20 cellular contexts compared by ENCODE assay signal in genomic region chr2:11491348-11491930, GRCh38. TPM values are rescaled to one million over a fixed set of nuclear protein-coding genes. Genes with fewer than 3 reads are reported as not detected.
DNase-seq lines count a peak whose midpoint lies in the region; TF ChIP-seq lines count a peak whose summit lies in the region.
"Had no signal": no experiment of that assay in that cellular context is flagged by ENCODE, and none has a peak within 500 bp of the region (broad histone marks: within the 10 kb centered on the region; RNA-seq: fewer than 3 reads in every experiment).

No MANE protein-coding gene starts in this region.

- no CpG with 5 or more reads among the region's 3 CpGs for WGBS in neuronal stem cell (ENCODE audit: extremely low coverage in 2 of 2, insufficient read length in 2 of 2, insufficient replicate concordance in 1 of 2), 2 donors

- H2BK5ac ChIP-seq in neuronal stem cell (ENCODE audit: low read length): no peak overlapping the region

- no peak overlapping the region for H4K8ac ChIP-seq in neuronal stem cell (ENCODE audit: low read depth, low read length)

- no peaks in the 10 kb centered on the region for H4K20me1 ChIP-seq in KMS-11 (ENCODE audit: insufficient read depth)
- H4K20me1 ChIP-seq: BLaER1 had no signal

- peak overlapping the region; percentile 19 for H3K4me2 ChIP-seq in KMS-11
- no peak overlapping the region for H3K4me2 ChIP-seq in neuronal stem cell (ENCODE audit: insufficient read depth, low read length, poor library complexity, severe bottlenecking)
- H3K4me2 ChIP-seq: BLaER1, SK-N-SH had no signal

- H3K79me1 ChIP-seq in neuronal stem cell (ENCODE audit: low read depth, low read length): peaks cover 9% of the 10 kb centered on the region

- H3K27ac ChIP-seq in KMS-11: peak overlapping the region; percentile 24; the same call in 1 of the 2 replicates
- H3K27ac ChIP-seq in neuronal stem cell (replicated peaks; ENCODE audit: low read length): no peak overlapping the region
- H3K27ac ChIP-seq in ascending aorta: no peak overlapping the region
- H3K27ac ChIP-seq: BLaER1 had no signal

- H3K9ac ChIP-seq in KMS-11: no peak overlapping the region
- H3K9ac ChIP-seq in neuronal stem cell (ENCODE audit: low read depth, low read length, poor library complexity): no peak overlapping the region
- H3K9ac ChIP-seq: BLaER1, SK-N-SH had no signal

- H3K4me1 Mint-ChIP-seq in endothelial cell (ENCODE audit: unreplicated experiment) (peaks cover 25% of the 10 kb centered on the region), neural crest cell (peaks cover 76% of the 10 kb centered on the region)

- no peak overlapping the region for H3K18ac ChIP-seq in neuronal stem cell (ENCODE audit: low read length)

- no peak overlapping the region for H2BK120ac ChIP-seq in neuronal stem cell (ENCODE audit: low read depth, low read length)

- H3K9me3 ChIP-seq in MG63 (no peaks in the 10 kb centered on the region), neuronal stem cell (replicated peaks in 1 of 2; ENCODE audit: control insufficient read depth in 2 of 2, insufficient read depth in 1 of 2, low read depth in 1 of 2, low read length in 2 of 2) (peaks cover 2 to 71% of the 10 kb centered on the region in 2 donors), ascending aorta (no peaks in the 10 kb centered on the region)
- H3K9me3 ChIP-seq: SK-N-SH had no signal

- H3K4me3 ChIP-seq in KMS-11 (IDR thresholded peaks at IDR 0.05; ENCODE audit: insufficient read depth, low read depth, low read length): no peak overlapping the region
- no peak overlapping the region for H3K4me3 ChIP-seq in MG63
- no peak overlapping the region for H3K4me3 ChIP-seq in neuronal stem cell (ENCODE audit: low read length in 2 of 2)
- H3K4me3 ChIP-seq in ascending aorta: no peak overlapping the region
- H3K4me3 ChIP-seq: BLaER1, GM12878, K562 had no signal

- no peak overlapping the region for H2BK12ac ChIP-seq in neuronal stem cell (ENCODE audit: low read length)

- H3K36me3 Mint-ChIP-seq in endothelial cell (ENCODE audit: low read depth, unreplicated experiment) (no peaks in the 10 kb centered on the region), neural crest cell (ENCODE audit: low read depth) (peaks cover 32% of the 10 kb centered on the region)

- H3K27me3 ChIP-seq in KMS-11 (ENCODE audit: insufficient read depth, low read depth): no peaks in the 10 kb centered on the region
- no peaks in the 10 kb centered on the region for H3K27me3 ChIP-seq in MG63
- no peaks in the 10 kb centered on the region for H3K27me3 ChIP-seq in neuronal stem cell (ENCODE audit: control insufficient read depth in 3 of 3, insufficient read depth in 3 of 3, low read depth in 1 of 3, low read length in 3 of 3)
- H3K27me3 ChIP-seq in ascending aorta: no peaks in the 10 kb centered on the region
- H3K27me3 ChIP-seq: BLaER1 had no signal

- H2AK5ac ChIP-seq in neuronal stem cell (ENCODE audit: low read depth, low read length): no peak overlapping the region

- no peak overlapping the region for H3K14ac ChIP-seq in neuronal stem cell (ENCODE audit: low read length)

- no peaks in the 10 kb centered on the region for H3K79me2 ChIP-seq in KMS-11 (ENCODE audit: insufficient read depth, low read depth)

- no peak overlapping the region for H3K4ac ChIP-seq in neuronal stem cell (ENCODE audit: low read length)

- peak; percentile 12 for DNase-seq in MG63
- no peak for DNase-seq in endothelial cell (ENCODE audit: low spot score)
- no peak for DNase-seq in neural crest cell (ENCODE audit: low read depth, low spot score)
- no peak for DNase-seq in epidermal melanocyte (ENCODE audit: insufficient read length, low spot score)
- DNase-seq in neuronal stem cell (ENCODE audit: low spot score): no peak
- DNase-seq in ascending aorta (ENCODE audit: low spot score in 2 of 2): no peak
- DNase-seq: ACHN; CD4-positive, alpha-beta T cell; COR-L47; DND-41; NCI-H1092 treated with DMSO at 0.1 percent for 48 hours; NCI-H146; NCI-H2029; NCI-H446; SIG-M5; SK-N-SH had no signal

- H3K27ac Mint-ChIP-seq in endothelial cell (ENCODE audit: unreplicated experiment) (peak overlapping the region; percentile 83), neural crest cell (ENCODE audit: unreplicated experiment) (peak overlapping the region; percentile 85)
- H3K27ac Mint-ChIP-seq: CD4-positive, alpha-beta T cell had no signal

- TF ChIP-seq CTCF in KMS-11 (conservative IDR thresholded peaks at IDR 0.05; ENCODE audit: low read depth, low read length): no peak
- TF ChIP-seq CTCF in endothelial cell (IDR thresholded peaks at IDR 0.05; ENCODE audit: unreplicated experiment): no peak
- TF ChIP-seq CTCF in neural crest cell (conservative IDR thresholded peaks at IDR 0.05): no peak
- no peak for TF ChIP-seq CTCF in ascending aorta (IDR thresholded peaks at IDR 0.05)

- intact Hi-C loops in ascending aorta (cut with DNase I): no loop called here

- no peaks in the 10 kb centered on the region for H3K36me3 ChIP-seq in KMS-11 (ENCODE audit: insufficient read depth)
- H3K36me3 ChIP-seq in MG63: no peaks in the 10 kb centered on the region
- H3K36me3 ChIP-seq in neuronal stem cell (replicated peaks in 1 of 2; ENCODE audit: control insufficient read depth in 2 of 2, insufficient read depth in 2 of 2, low read length in 2 of 2): peaks cover 0 to 67% of the 10 kb centered on the region in 2 donors
- no peaks in the 10 kb centered on the region for H3K36me3 ChIP-seq in ascending aorta
- H3K36me3 ChIP-seq: BLaER1 had no signal

- H3K4me3 Mint-ChIP-seq in endothelial cell (ENCODE audit: unreplicated experiment) (peak overlapping the region; percentile 73), neural crest cell (peak overlapping the region; percentile 20)
- H3K4me3 Mint-ChIP-seq: CD4-positive, alpha-beta T cell had no signal

- H2AFZ ChIP-seq in KMS-11 (ENCODE audit: low read depth) (no peak overlapping the region), neuronal stem cell (ENCODE audit: low read length) (no peak overlapping the region)

- H3K9me3 Mint-ChIP-seq in endothelial cell (ENCODE audit: unreplicated experiment) (no peaks in the 10 kb centered on the region), neural crest cell (peaks cover 7% of the 10 kb centered on the region)
- H3K9me3 Mint-ChIP-seq: CD4-positive, alpha-beta T cell had no signal

- H3K27me3 Mint-ChIP-seq in endothelial cell (ENCODE audit: unreplicated experiment) (peaks cover 6% of the 10 kb centered on the region), neural crest cell (ENCODE audit: low read depth) (no peaks in the 10 kb centered on the region)

- H4K91ac ChIP-seq in neuronal stem cell (ENCODE audit: low read depth, low read length, poor library complexity): no peak overlapping the region

- H3K4me1 ChIP-seq in KMS-11 (ENCODE audit: low read depth, poor library complexity, severe bottlenecking) (peaks cover 43% of the 10 kb centered on the region), neuronal stem cell (ENCODE audit: control insufficient read depth in 2 of 2, insufficient read depth in 1 of 2, low read depth in 1 of 2, low read length in 2 of 2) (peaks cover 16 to 20% of the 10 kb centered on the region in 2 donors), ascending aorta (no peaks in the 10 kb centered on the region)
- H3K4me1 ChIP-seq: BLaER1 had no signal

- no peak overlapping the region for H2BK15ac ChIP-seq in neuronal stem cell (ENCODE audit: low read length)

- no peak overlapping the region for H3K23ac ChIP-seq in neuronal stem cell (ENCODE audit: low read depth, low read length, poor library complexity)

RNA-seq across cellular contexts. Expression of gene E2F6, which starts 25.5 kb away (rescaled TPM):
- 20.8 and 29.4 TPM in 2 replicates for total RNA-seq in MG63 (2014; rRNA removed; shearing (Covaris generic); ENCODE audit: low replicate concordance)
- total RNA-seq in endothelial cell (ENCODE audit: unreplicated experiment) (20.4 TPM), neural crest cell (28.5 and 28.9 TPM in 2 replicates), ascending aorta (1.9 TPM)
- polyA plus RNA-seq in neuronal stem cell (2013, experiment 1 of 2): 16.2 TPM
- polyA plus RNA-seq in neuronal stem cell (2013, experiment 2 of 2): 17.7 TPM

RNA-seq across cellular contexts. Expression of gene GREB1, which starts 42.4 kb away (rescaled TPM):
- total RNA-seq in MG63 (2014; rRNA removed; shearing (Covaris generic); ENCODE audit: low replicate concordance): 2.7 and 3.1 TPM in 2 replicates
- total RNA-seq in endothelial cell (ENCODE audit: unreplicated experiment) (35.9 TPM), neural crest cell (132 and 143 TPM in 2 replicates), ascending aorta (5.9 TPM)
- 16.7 TPM for polyA plus RNA-seq in neuronal stem cell (2013, experiment 1 of 2)
- polyA plus RNA-seq in neuronal stem cell (2013, experiment 2 of 2): 16.9 TPM
